21 cellular contexts compared by ENCODE assay signal in genomic region chr11:58591659-58592058, GRCh38. TPM values are rescaled to one million over a fixed set of nuclear protein-coding genes. Genes with fewer than 3 reads are reported as not detected.
DNase-seq lines count a peak whose midpoint lies in the region; ATAC-seq and TF ChIP-seq lines count a peak whose summit lies in the region.
"Had no signal": no experiment of that assay in that cellular context is flagged by ENCODE, and none has a peak within 500 bp of the region (broad histone marks: within the 10 kb centered on the region; RNA-seq: fewer than 3 reads in every experiment).

No MANE protein-coding gene starts in this region.

- WGBS in right lobe of liver (ENCODE audit: insufficient coverage, low coverage, low lambda C conversion rate, missing lambda C conversion rate): 31% methylated on average over 2 of the region's 3 CpGs

- H3K9me3 Mint-ChIP-seq in activated T-cell treated with anti-CD3 and anti-CD28 coated beads, Interleukin-2, amount 50 U/mL, for 24 hours: no peaks in the 10 kb centered on the region
- H3K9me3 Mint-ChIP-seq in CD4-positive, CD25-positive, alpha-beta regulatory T cell: no peaks in the 10 kb centered on the region
- H3K9me3 Mint-ChIP-seq: CD14-positive monocyte, IgD-negative memory B cell had no signal

- peaks cover 83% of the 10 kb centered on the region for H3K4me1 Mint-ChIP-seq in activated T-cell treated with anti-CD3 and anti-CD28 coated beads, Interleukin-2, amount 50 U/mL, for 24 hours (ENCODE audit: low read depth)
- H3K4me1 Mint-ChIP-seq in CD4-positive, CD25-positive, alpha-beta regulatory T cell: peaks cover 63 to 87% (median 77%) of the 10 kb centered on the region in 4 donors

- TF ChIP-seq POLR2A in right lobe of liver (IDR thresholded peaks at IDR 0.05): no peak

- peaks cover 94% of the 10 kb centered on the region for H3K36me3 Mint-ChIP-seq in activated T-cell treated with anti-CD3 and anti-CD28 coated beads, Interleukin-2, amount 50 U/mL, for 24 hours (ENCODE audit: low read depth)
- peaks cover 11% of the 10 kb centered on the region for H3K36me3 Mint-ChIP-seq in CD4-positive, CD25-positive, alpha-beta regulatory T cell

- H3K27me3 ChIP-seq in CD4-positive, CD25-positive, alpha-beta regulatory T cell (ENCODE audit: control insufficient read depth, insufficient read depth, low read length): no peaks in the 10 kb centered on the region
- H3K27me3 ChIP-seq in right lobe of liver: no peaks in the 10 kb centered on the region
- H3K27me3 ChIP-seq: SJSA1 had no signal

- no peak for ATAC-seq in CD4-positive, CD25-positive, alpha-beta regulatory T cell (ENCODE audit: low read depth in 2 of 2)
- peak; percentile 87 to 93 (median 90) for ATAC-seq in right lobe of liver
- ATAC-seq: A549, Right ventricle myocardium inferior had no signal

- DNase-seq in activated T-cell treated with anti-CD3 and anti-CD28 coated beads, Interleukin-2, amount 50 U/mL, for 24 hours: no peak
- DNase-seq in activated T-cell treated with anti-CD3 and anti-CD28 coated beads, Interleukin-2, amount 50 U/mL, for 48 hours: no peak
- no peak for DNase-seq in CD4-positive, CD25-positive, alpha-beta regulatory T cell
- DNase-seq in LNCaP clone FGC (ENCODE audit: low read depth): no peak
- peak; percentile 45 to 89 (median 79) for DNase-seq in right lobe of liver
- DNase-seq in NCI-H146 treated with DMSO at 0.1 percent for 48 hours (lab: John Stamatoyannopoulos, UW; ENCODE audit: unreplicated experiment): no peak
- no peak for DNase-seq in mesenteric fat pad (ENCODE audit: low spot score)
- DNase-seq: DMS79, H7, Karpas-422, NCI-H1694 treated with DMSO at 0.1 percent for 48 hours, NCI-H2081 treated with DMSO at 0.1 percent for 48 hours, NCI-H446, NCI-H526 treated with DMSO at 0.1 percent for 48 hours, OCI-M1 had no signal

- H3K27ac Mint-ChIP-seq in activated T-cell treated with anti-CD3 and anti-CD28 coated beads, Interleukin-2, amount 50 U/mL, for 24 hours: peak overlapping the region; percentile 80
- peak overlapping the region in 2 of 3 donors; percentile 22 to 50 for H3K27ac Mint-ChIP-seq in CD4-positive, CD25-positive, alpha-beta regulatory T cell
- H3K27ac Mint-ChIP-seq: B cell, IgD-negative memory B cell had no signal

- H3K36me3 ChIP-seq in CD4-positive, CD25-positive, alpha-beta regulatory T cell (ENCODE audit: control insufficient read depth, insufficient read depth, low read length): peaks cover 10% of the 10 kb centered on the region
- no peaks in the 10 kb centered on the region for H3K36me3 ChIP-seq in right lobe of liver

- H3K27ac ChIP-seq in CD4-positive, CD25-positive, alpha-beta regulatory T cell (ENCODE audit: insufficient read depth, low read length, poor library complexity, severe bottlenecking): no peak overlapping the region
- H3K27ac ChIP-seq in right lobe of liver: peak overlapping the region in 1 of 3 donors; percentile 41
- H3K27ac ChIP-seq: A549, SJSA1 had no signal

- TF ChIP-seq CTCF in LNCaP clone FGC (IDR thresholded peaks at IDR 0.05; ENCODE audit: control insufficient read depth, extremely low read depth, insufficient read depth): 0 out of 2 replicates have a peak, but pooled peaks have one; percentile 3
- no peak for TF ChIP-seq CTCF in right lobe of liver (IDR thresholded peaks at IDR 0.05)

- intact Hi-C loops in right lobe of liver (cut with DNase I): no loop called here

- H3K9me3 ChIP-seq in CD4-positive, CD25-positive, alpha-beta regulatory T cell (ENCODE audit: control insufficient read depth in 2 of 2, low read length in 2 of 2): no peaks in the 10 kb centered on the region
- H3K9me3 ChIP-seq in right lobe of liver: no peaks in the 10 kb centered on the region
- H3K9me3 ChIP-seq: A549, SJSA1 had no signal

- H3K27me3 Mint-ChIP-seq in activated T-cell treated with anti-CD3 and anti-CD28 coated beads, Interleukin-2, amount 50 U/mL, for 24 hours: no peaks in the 10 kb centered on the region
- H3K27me3 Mint-ChIP-seq in CD4-positive, CD25-positive, alpha-beta regulatory T cell: no peaks in the 10 kb centered on the region
- H3K27me3 Mint-ChIP-seq: B cell, IgD-negative memory B cell had no signal

- no peak overlapping the region for H3K4me3 Mint-ChIP-seq in activated T-cell treated with anti-CD3 and anti-CD28 coated beads, Interleukin-2, amount 50 U/mL, for 24 hours
- peak overlapping the region in 1 of 4 donors; percentile 6 for H3K4me3 Mint-ChIP-seq in CD4-positive, CD25-positive, alpha-beta regulatory T cell
- H3K4me3 Mint-ChIP-seq: B cell, CD14-positive monocyte had no signal

- no peak overlapping the region for H3K4me3 ChIP-seq in CD4-positive, CD25-positive, alpha-beta regulatory T cell (ENCODE audit: low read depth, low read length)
- H3K4me3 ChIP-seq in LNCaP clone FGC (ENCODE audit: low read depth, low read length) (no peak overlapping the region), right lobe of liver (no peak overlapping the region)
- H3K4me3 ChIP-seq: A549, SJSA1 had no signal

- peaks cover 24% of the 10 kb centered on the region for H3K4me1 ChIP-seq in CD4-positive, CD25-positive, alpha-beta regulatory T cell (ENCODE audit: control insufficient read depth, insufficient read depth, low read length, poor library complexity, severe bottlenecking)
- peaks cover 0 to 32% (median 4%) of the 10 kb centered on the region in 4 donors for H3K4me1 ChIP-seq in right lobe of liver

RNA-seq across cellular contexts. Expression of gene ZFP91, which starts 12.8 kb away (rescaled TPM):
- 46.5 TPM for total RNA-seq in CD4-positive, CD25-positive, alpha-beta regulatory T cell
- polyA plus RNA-seq in CD4-positive, CD25-positive, alpha-beta regulatory T cell: 1 to 10 TPM; 5.0 to 8.6 (median 6.8) TPM
- total RNA-seq in right lobe of liver (10 to 100 TPM; 19.5 to 27.0 (median 24.3) TPM), mesenteric fat pad (58.7 TPM)

RNA-seq across cellular contexts. Expression of gene LPXN, which starts 16.0 kb away (rescaled TPM):
- total RNA-seq in CD4-positive, CD25-positive, alpha-beta regulatory T cell: 101 TPM
- 100 to 1,000 TPM; 221 to 314 (median 265) TPM for polyA plus RNA-seq in CD4-positive, CD25-positive, alpha-beta regulatory T cell
- total RNA-seq in right lobe of liver (1 to 10 TPM; 3.9 to 8.4 (median 5.5) TPM), mesenteric fat pad (17.0 TPM)

RNA-seq across cellular contexts. Expression of gene CNTF, which starts 30.8 kb away (rescaled TPM):
- 4.9 TPM for total RNA-seq in CD4-positive, CD25-positive, alpha-beta regulatory T cell
- not detected for polyA plus RNA-seq in CD4-positive, CD25-positive, alpha-beta regulatory T cell
- total RNA-seq in right lobe of liver (under 1 TPM; 0.37 to 0.87 (median 0.72) TPM), mesenteric fat pad (2.2 TPM)
- polyA plus RNA-seq: CD14-positive monocyte had no signal

Comparison
In these comparisons a context has a peak if more than half of its experiments do, and no peak if none do; other contexts are left out.
1. DNase-seq: peak in right lobe of liver (3 of 3); none in activated T-cell treated with anti-CD3 and anti-CD28 coated beads, Interleukin-2, amount 50 U/mL, for 24 hours (single experiment), activated T-cell treated with anti-CD3 and anti-CD28 coated beads, Interleukin-2, amount 50 U/mL, for 48 hours (0 of 2), CD4-positive, CD25-positive, alpha-beta regulatory T cell (0 of 3), LNCaP clone FGC (single experiment), NCI-H146 treated with DMSO at 0.1 percent for 48 hours (single experiment) and mesenteric fat pad (single experiment).
2. ATAC-seq: peak in right lobe of liver (4 of 4); none in CD4-positive, CD25-positive, alpha-beta regulatory T cell (0 of 2).